Comparison of ENCODE assay signal across 16 cellular contexts in the genomic region with DNA sequence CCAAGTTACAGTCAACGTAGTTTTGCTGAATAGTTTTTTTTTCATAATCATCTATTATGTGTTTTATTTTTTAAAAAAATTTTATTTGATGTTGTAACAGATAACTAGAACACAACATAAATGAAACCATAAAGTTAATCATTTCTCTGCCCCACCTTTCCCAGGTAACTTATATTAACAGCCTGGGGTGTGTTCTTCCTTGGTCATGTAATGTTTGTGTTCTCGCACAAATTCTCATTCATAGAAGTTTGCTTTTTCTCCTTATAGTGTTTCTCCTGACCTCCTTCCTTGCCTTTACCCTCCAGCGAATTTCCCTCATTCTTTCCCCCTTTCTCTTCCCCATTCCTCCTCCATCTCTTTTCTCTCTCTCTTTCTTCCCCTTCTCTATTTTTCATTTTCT.
A peak's percentile ranks its signal among the peaks of the same experiment; 100 is the strongest.
DNase-seq lines count a peak whose midpoint lies in the region; ATAC-seq, FAIRE-seq and TF ChIP-seq lines count a peak whose summit lies in the region.
"Had no signal": no experiment of that assay in that cellular context is flagged by ENCODE, and none has a peak within 500 bp of the region (broad histone marks: within the 10 kb centered on the region; RNA-seq: fewer than 3 reads in every experiment).

No MANE protein-coding gene starts in this region.

- H3K27ac ChIP-seq in HepG2 (ENCODE audit: extremely low read length, insufficient read depth, low read length), result no peak overlapping the region
- no peak overlapping the region for H3K27ac ChIP-seq in right lobe of liver
- H3K27ac ChIP-seq in small intestine (ENCODE audit: low read depth in 1 of 2, low read length in 1 of 2), result peak overlapping the region in 1 of 2 donors; percentile 66
- no peak overlapping the region for H3K27ac ChIP-seq in A673 (ENCODE audit: low read depth, low read length, poor library complexity, severe bottlenecking)
- H3K27ac ChIP-seq: 22Rv1, BLaER1 had no signal

- CTCF ChIA-PET in HepG2 (lab: Yijun Ruan, JAX; ENCODE audit: low intra/inter-chr PET ratio, low total read pairs), result no interaction called here
- CTCF ChIA-PET in A673 (lab: Charles Lee), result no interaction called here

- TF ChIP-seq EP300 in HepG2 (IDR thresholded peaks at IDR 0.05; ENCODE audit: low read depth in 2 of 2, low read length in 2 of 2) (no peak), HepG2 (CRISPR knock-in tag; IDR thresholded peaks at IDR 0.05; ENCODE audit: borderline replicate concordance) (no peak)

- no peak for TF ChIP-seq POLR2A in HepG2 (IDR thresholded peaks at IDR 0.05; ENCODE audit: insufficient read depth in 1 of 2, low read depth in 2 of 2, low read length in 2 of 2)
- TF ChIP-seq POLR2A in right lobe of liver (IDR thresholded peaks at IDR 0.05), result no peak

- intact Hi-C loops in HepG2 (cut with micrococcal nuclease; ENCODE audit: unreplicated experiment), result no loop called here
- intact Hi-C loops in right lobe of liver (cut with DNase I), result no loop called here
- intact Hi-C loops in left colon (cut with DNase I, micrococcal nuclease), result no loop called here
- intact Hi-C loops in A673 (cut with micrococcal nuclease; ENCODE audit: unreplicated experiment), result no loop called here

- H3K4me3 ChIP-seq in HepG2 (replicated peaks in 1 of 3; ENCODE audit: insufficient read depth in 1 of 3, low read depth in 2 of 3, low read length in 3 of 3) (no peak overlapping the region), right lobe of liver (no peak overlapping the region), small intestine (ENCODE audit: low read depth in 1 of 2, low read length in 2 of 2) (no peak overlapping the region), A673 (ENCODE audit: low read depth, low read length, poor library complexity, severe bottlenecking) (no peak overlapping the region)
- H3K4me3 ChIP-seq: BLaER1 had no signal

- in situ Hi-C loops in HepG2 (cut with HindIII; ENCODE audit: extremely low pct_ligation_motif_present, low pct_unique_long_range_greater_than_20kb), result no loop called here

- BruUV-seq in HepG2 (replicated peaks; lab: Mats Ljungman, UMichigan) (no TSS peak), A673 (replicated peaks; lab: Mats Ljungman, UMichigan) (no TSS peak)

- TF ChIP-seq CTCF in HepG2 (CRISPR knock-in tag; IDR thresholded peaks at IDR 0.05) (no peak), right lobe of liver (IDR thresholded peaks at IDR 0.05) (no peak), A673 (conservative IDR thresholded peaks at IDR 0.05; ENCODE audit: low read depth, low read length) (no peak)

- H3K9me3 ChIP-seq in HepG2 (ENCODE audit: low read length) (no peaks in the 10 kb centered on the region), right lobe of liver (no peaks in the 10 kb centered on the region), small intestine (ENCODE audit: control insufficient read depth, low read depth) (no peaks in the 10 kb centered on the region), A673 (ENCODE audit: low read depth, low read length, poor library complexity, severe bottlenecking) (no peaks in the 10 kb centered on the region)
- H3K9me3 ChIP-seq: BLaER1, Caco-2 had no signal

- no peak overlapping the region for H3K4me2 ChIP-seq in HepG2 (ENCODE audit: low read depth, low read length)
- H3K4me2 ChIP-seq: BLaER1 had no signal

- DNase-seq in HepG2 (ENCODE audit: low spot score) (no peak), right lobe of liver (no peak), left colon (no peak), small intestine (peak; percentile 80), NCI-H187 treated with DMSO at 0.1 percent for 48 hours (lab: John Stamatoyannopoulos, UW) (no peak), germinal center (ENCODE audit: low spot score) (no peak), A673 (ENCODE audit: low spot score) (no peak)
- DNase-seq: AML-193; Caco-2; CD8-positive, alpha-beta memory T cell; DMS53; GF-D8; HCEC 1CT had no signal

- ATAC-seq in HepG2, result no peak
- ATAC-seq in right lobe of liver, result no peak
- ATAC-seq in left colon, result peak; percentile 88
- ATAC-seq in GM19324 (IDR thresholded peaks at IDR 0.05; ENCODE audit: low FRiP score, unreplicated experiment), result no peak

- H3K36me3 ChIP-seq in HepG2 (replicated peaks in 1 of 2; ENCODE audit: control insufficient read depth in 1 of 2, insufficient read depth in 2 of 2, low read length in 2 of 2) (no peaks in the 10 kb centered on the region), right lobe of liver (no peaks in the 10 kb centered on the region), small intestine (ENCODE audit: control insufficient read depth in 2 of 2, insufficient read depth in 2 of 2, low read length in 2 of 2) (peaks cover 0 to 4% of the 10 kb centered on the region in 2 donors), A673 (ENCODE audit: insufficient read depth, low read length, poor library complexity, severe bottlenecking) (no peaks in the 10 kb centered on the region)
- H3K36me3 ChIP-seq: BLaER1 had no signal

- H3K9ac ChIP-seq in HepG2 (ENCODE audit: insufficient read depth, low read depth, low read length), result no peak overlapping the region
- H3K9ac ChIP-seq: BLaER1 had no signal

- FAIRE-seq in HepG2 (lab: Jason Lieb, UNC), result no peak
- FAIRE-seq in small intestine (lab: Jason Lieb, UNC), result no peak

- H4K20me1 ChIP-seq in HepG2 (ENCODE audit: insufficient read depth, low read length), result no peaks in the 10 kb centered on the region
- H4K20me1 ChIP-seq: BLaER1 had no signal

- peaks cover 0 to 14% of the 10 kb centered on the region in 2 experiments; a peak in 4 of 5 replicates for H3K27me3 ChIP-seq in HepG2 (ENCODE audit: control insufficient read depth in 1 of 2, insufficient read depth in 2 of 2, low read length in 2 of 2)
- no peaks in the 10 kb centered on the region for H3K27me3 ChIP-seq in right lobe of liver
- H3K27me3 ChIP-seq in small intestine (ENCODE audit: control insufficient read depth in 2 of 2, insufficient read depth in 2 of 2, low read length in 2 of 2), result no peaks in the 10 kb centered on the region
- no peaks in the 10 kb centered on the region for H3K27me3 ChIP-seq in A673 (replicated peaks; ENCODE audit: insufficient read depth, low read depth, low read length, poor library complexity)
- H3K27me3 ChIP-seq: BLaER1 had no signal

- H3K4me1 ChIP-seq in HepG2 (ENCODE audit: insufficient read depth, low read length) (no peaks in the 10 kb centered on the region), right lobe of liver (no peaks in the 10 kb centered on the region), small intestine (ENCODE audit: control insufficient read depth in 2 of 2, insufficient read depth in 1 of 2, low read depth in 1 of 2, low read length in 1 of 2) (peaks cover 0 to 3% of the 10 kb centered on the region in 2 donors), A673 (ENCODE audit: insufficient read depth, low read length, poor library complexity, severe bottlenecking) (no peaks in the 10 kb centered on the region)

- no peak overlapping the region for H2AFZ ChIP-seq in HepG2 (ENCODE audit: low read length)

- no peaks in the 10 kb centered on the region for H3K79me2 ChIP-seq in HepG2 (ENCODE audit: insufficient read depth, low read length)

- POLR2A ChIA-PET in HepG2 (lab: Yijun Ruan, JAX), result no interaction called here
- POLR2A ChIA-PET in A673 (lab: Charles Lee; ENCODE audit: low non-redundant PET), result no interaction called here

- whole genome bisulfite sequencing in HepG2 (ENCODE audit: low lambda C conversion rate), result 29% methylated on average over 3 of the region's 3 CpGs
- whole genome bisulfite sequencing in right lobe of liver (ENCODE audit: insufficient coverage, low coverage, low lambda C conversion rate, missing lambda C conversion rate), result 82% methylated on average over 3 of the region's 3 CpGs
- 17 to 65% (median 32%) methylated on average over 3 of the region's 3 CpGs for WGBS in small intestine, 3 donors

- TF ChIP-seq RAD21 in HepG2 (CRISPR knock-in tag; IDR thresholded peaks at IDR 0.05), result no peak

TF ChIP-seq in HepG2, 621 proteins besides CTCF, POLR2A, EP300 and RAD21:
- peak; percentile 14 for TF ChIP-seq HNRNPK (IDR thresholded peaks at IDR 0.05; ENCODE audit: low read depth, low read length, poor library complexity, severe bottlenecking)
- TF ChIP-seq ZNF460 (CRISPR knock-in tag; IDR thresholded peaks at IDR 0.05; ENCODE audit: borderline replicate concordance), result no peak
TF ChIP-seq in HepG2: peak in this region for 1.
